Comparison of ENCODE assay signal across 8 cellular contexts in the genomic region with DNA sequence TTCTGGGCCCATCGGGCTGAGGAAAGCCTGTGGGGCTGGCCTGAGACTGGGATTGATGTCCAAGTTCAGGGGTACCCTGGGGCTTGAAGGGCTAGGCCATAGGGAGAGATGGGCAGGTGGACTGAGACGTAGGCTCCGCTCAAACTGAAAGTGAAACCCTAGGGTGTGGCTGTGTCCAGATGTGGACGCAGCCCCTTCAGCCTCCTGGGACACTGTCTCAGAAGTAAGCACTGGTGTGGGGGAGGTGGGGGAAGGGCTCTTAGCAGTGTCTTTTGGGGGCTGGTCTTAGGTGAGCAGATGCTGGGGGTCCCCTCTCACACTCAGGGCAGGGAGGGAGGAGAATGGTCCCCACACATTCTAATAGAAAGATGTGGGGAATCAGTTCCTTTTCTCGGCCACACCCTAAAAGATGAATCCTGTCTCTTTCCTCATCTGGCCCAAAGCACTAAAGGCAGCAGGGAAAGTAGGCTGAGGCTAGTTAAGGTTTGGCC. TPM values are rescaled to one million over a fixed set of nuclear protein-coding genes. Genes with fewer than 3 reads are reported as not detected.
DNase-seq lines count a peak whose midpoint lies in the region; ATAC-seq and TF ChIP-seq lines count a peak whose summit lies in the region.

No MANE protein-coding gene starts in this region.

- H3K36me3 ChIP-seq in DOHH2 (ENCODE audit: control insufficient read depth, low read length) (no peaks in the 10 kb centered on the region), PC-3 (ENCODE audit: low read depth, low read length) (no peaks in the 10 kb centered on the region)

- H3K4me1 Mint-ChIP-seq in activated naive CD8-positive, alpha-beta T cell treated with anti-CD3 and anti-CD28 coated beads, Interleukin-2, amount 10 ng/mL, durations not matched to agents 7 days and 5 days: peaks cover 57% of the 10 kb centered on the region
- H3K4me1 Mint-ChIP-seq in naive B cell: peaks cover 70 to 98% (median 90%) of the 10 kb centered on the region in 3 donors

- H3K79me2 ChIP-seq in DOHH2 (ENCODE audit: control insufficient read depth, low read length): peaks cover 74% of the 10 kb centered on the region
- H3K79me2 ChIP-seq in PC-3 (ENCODE audit: low read length): 0 out of 2 replicates have a peak, but pooled peaks cover 6% of the 10 kb centered on the region

- H3K9me3 ChIP-seq in DOHH2 (ENCODE audit: control insufficient read depth, insufficient read depth, low read length) (no peaks in the 10 kb centered on the region), PC-3 (ENCODE audit: low read length) (no peaks in the 10 kb centered on the region)

- POLR2A ChIA-PET in activated naive CD8-positive, alpha-beta T cell treated with anti-CD3 and anti-CD28 coated beads, Interleukin-2, amount 10 ng/mL, durations not matched to agents 7 days and 5 days (lab: Charles Lee): interaction anchor here (1.1 to 11.5 kb wide), 11 partner anchors 7 to 182 kb away, joined by 3 to 187 read pairs (median 15); a partner anchor contains a TSS
- POLR2A ChIA-PET in PC-3 (lab: Charles Lee; ENCODE audit: unreplicated experiment): no interaction called here

- H4K20me1 ChIP-seq in DOHH2 (ENCODE audit: control insufficient read depth, insufficient read depth, low read depth, low read length): no peaks in the 10 kb centered on the region
- H4K20me1 ChIP-seq in PC-3 (ENCODE audit: low read length): no peaks in the 10 kb centered on the region

- H3K36me3 Mint-ChIP-seq in activated naive CD8-positive, alpha-beta T cell treated with anti-CD3 and anti-CD28 coated beads, Interleukin-2, amount 10 ng/mL, durations not matched to agents 7 days and 5 days: peaks cover 28% of the 10 kb centered on the region
- peaks cover 0 to 7% of the 10 kb centered on the region in 2 donors for H3K36me3 Mint-ChIP-seq in naive B cell

- peak overlapping the region; percentile 95 for H3K4me3 ChIP-seq in DOHH2 (ENCODE audit: low read length)
- H3K4me3 ChIP-seq in PC-3 (ENCODE audit: low read length): no peak overlapping the region

- H3K4me2 ChIP-seq in DOHH2 (ENCODE audit: low read length): peak overlapping the region; percentile 86
- H3K4me2 ChIP-seq in PC-3 (ENCODE audit: low read length): no peak overlapping the region

- H3K27ac Mint-ChIP-seq in activated naive CD8-positive, alpha-beta T cell treated with anti-CD3 and anti-CD28 coated beads, Interleukin-2, amount 10 ng/mL, durations not matched to agents 7 days and 5 days: peak overlapping the region; percentile 99
- H3K27ac Mint-ChIP-seq in naive B cell: peak overlapping the region; percentile 99 to 100 (median 100)

- H3K9ac ChIP-seq in PC-3 (ENCODE audit: low read length): no peak overlapping the region

- H3K4me1 ChIP-seq in DOHH2 (ENCODE audit: control insufficient read depth, low read length): peaks cover 75% of the 10 kb centered on the region
- H3K4me1 ChIP-seq in PC-3 (ENCODE audit: insufficient read depth, low read length): peaks cover 73% of the 10 kb centered on the region

- no TSS peak for BruUV-seq in PC-3 (replicated peaks; lab: Mats Ljungman, UMichigan)

- ATAC-seq in HG03354 (IDR thresholded peaks at IDR 0.05; ENCODE audit: poor library complexity, severe bottlenecking, unreplicated experiment) (peak; percentile 33), naive B cell (ENCODE audit: low read depth in 2 of 2) (peak in 1 of 2 donors; percentile 2), HG03159 (IDR thresholded peaks at IDR 0.05; ENCODE audit: unreplicated experiment) (no peak), PC-3 (no peak), GM19324 (IDR thresholded peaks at IDR 0.05; ENCODE audit: low FRiP score, unreplicated experiment) (no peak)
- no peak for ATAC-seq in activated naive CD8-positive, alpha-beta T cell treated with anti-CD3 and anti-CD28 coated beads, Interleukin-2, amount 10 ng/mL, durations not matched to agents 7 days and 5 days (ENCODE audit: low read depth)

- DNase-seq in activated naive CD8-positive, alpha-beta T cell treated with anti-CD3 and anti-CD28 coated beads, Interleukin-2, amount 10 ng/mL, durations not matched to agents 7 days and 5 days: peak; percentile 53
- DNase-seq in naive B cell (peak; percentile 57), nucleus accumbens (lab: John Stamatoyannopoulos, UW) (no peak), PC-3 (no peak)

- H3K4me3 Mint-ChIP-seq in activated naive CD8-positive, alpha-beta T cell treated with anti-CD3 and anti-CD28 coated beads, Interleukin-2, amount 10 ng/mL, durations not matched to agents 7 days and 5 days: peak overlapping the region; percentile 100
- H3K4me3 Mint-ChIP-seq in naive B cell: peak overlapping the region; percentile 96 to 99 (median 98)

- no peaks in the 10 kb centered on the region for H3K9me3 Mint-ChIP-seq in activated naive CD8-positive, alpha-beta T cell treated with anti-CD3 and anti-CD28 coated beads, Interleukin-2, amount 10 ng/mL, durations not matched to agents 7 days and 5 days
- H3K9me3 Mint-ChIP-seq in naive B cell: no peaks in the 10 kb centered on the region

- intact Hi-C loops in PC-3 (cut with micrococcal nuclease): no loop called here

- no peak overlapping the region for H2AFZ ChIP-seq in PC-3 (ENCODE audit: low read length)

- CTCF ChIA-PET in PC-3 (lab: Charles Lee): no interaction called here

- H3K27me3 ChIP-seq in DOHH2 (ENCODE audit: control insufficient read depth, low read length) (no peaks in the 10 kb centered on the region), PC-3 (ENCODE audit: low read length) (no peaks in the 10 kb centered on the region)

- TF ChIP-seq CTCF in DOHH2 (IDR thresholded peaks at IDR 0.05; ENCODE audit: low read depth, low read length, poor library complexity, severe bottlenecking) (no peak), PC-3 (conservative IDR thresholded peaks at IDR 0.05; ENCODE audit: low read depth, low read length) (no peak)

- H3F3A ChIP-seq in DOHH2 (ENCODE audit: control insufficient read depth, insufficient read depth) (peaks cover 9% of the 10 kb centered on the region), PC-3 (ENCODE audit: low read length, unreplicated experiment) (no peaks in the 10 kb centered on the region)

- no peaks in the 10 kb centered on the region for H3K27me3 Mint-ChIP-seq in activated naive CD8-positive, alpha-beta T cell treated with anti-CD3 and anti-CD28 coated beads, Interleukin-2, amount 10 ng/mL, durations not matched to agents 7 days and 5 days
- no peaks in the 10 kb centered on the region for H3K27me3 Mint-ChIP-seq in naive B cell

- peak overlapping the region; percentile 88 for H3K27ac ChIP-seq in DOHH2 (ENCODE audit: low read depth, low read length)
- no peak overlapping the region for H3K27ac ChIP-seq in PC-3 (ENCODE audit: low read length)

- H3K9me2 ChIP-seq in DOHH2 (replicated peaks; ENCODE audit: control insufficient read depth, low read length) (no peaks in the 10 kb centered on the region), PC-3 (replicated peaks; ENCODE audit: low read length) (no peaks in the 10 kb centered on the region)

RNA-seq across cellular contexts. Expression of a gene that starts 5.5 kb away (rescaled TPM):
- total RNA-seq in activated naive CD8-positive, alpha-beta T cell treated with anti-CD3 and anti-CD28 coated beads, Interleukin-2, amount 10 ng/mL, durations not matched to agents 7 days and 5 days: 100 to 1,000 TPM; 408 to 411 TPM
- polyA plus RNA-seq in naive B cell (ENCODE audit: low read depth in 6 of 6): 10 to 100 TPM; 16.9 to 47.0 (median 22.3) TPM
- 8.2 and 14.2 TPM in 2 replicates for total RNA-seq in PC-3 (2014; rRNA removed)

RNA-seq across cellular contexts. Expression of a gene that starts 34.7 kb away (rescaled TPM):
- under 1 TPM; 0.53 to 0.65 TPM for total RNA-seq in activated naive CD8-positive, alpha-beta T cell treated with anti-CD3 and anti-CD28 coated beads, Interleukin-2, amount 10 ng/mL, durations not matched to agents 7 days and 5 days
- 1 to 10 TPM in 1 of 6 donors, under 1 TPM in 4, not detected in 1; 0.16 to 4.6 (median 0.31) TPM for polyA plus RNA-seq in naive B cell (ENCODE audit: low read depth in 6 of 6)
- not detected in 2 replicates for total RNA-seq in PC-3 (2014; rRNA removed)

Comparison
In these comparisons a context has a peak if more than half of its experiments do, and no peak if none do; other contexts are left out.
1. DNase-seq: peak in activated naive CD8-positive, alpha-beta T cell treated with anti-CD3 and anti-CD28 coated beads, Interleukin-2, amount 10 ng/mL, durations not matched to agents 7 days and 5 days (single experiment) and naive B cell (single experiment); none in nucleus accumbens (0 of 56) and PC-3 (single experiment).
2. RNA of a gene that starts 5.5 kb away (total RNA-seq): 408 to 411 TPM in activated naive CD8-positive, alpha-beta T cell treated with anti-CD3 and anti-CD28 coated beads, Interleukin-2, amount 10 ng/mL, durations not matched to agents 7 days and 5 days; 8.2 to 14.2 TPM in PC-3; every median in the first group is over 10 times any median in the second.